8 cellular contexts compared by ENCODE assay signal in the genomic region with DNA sequence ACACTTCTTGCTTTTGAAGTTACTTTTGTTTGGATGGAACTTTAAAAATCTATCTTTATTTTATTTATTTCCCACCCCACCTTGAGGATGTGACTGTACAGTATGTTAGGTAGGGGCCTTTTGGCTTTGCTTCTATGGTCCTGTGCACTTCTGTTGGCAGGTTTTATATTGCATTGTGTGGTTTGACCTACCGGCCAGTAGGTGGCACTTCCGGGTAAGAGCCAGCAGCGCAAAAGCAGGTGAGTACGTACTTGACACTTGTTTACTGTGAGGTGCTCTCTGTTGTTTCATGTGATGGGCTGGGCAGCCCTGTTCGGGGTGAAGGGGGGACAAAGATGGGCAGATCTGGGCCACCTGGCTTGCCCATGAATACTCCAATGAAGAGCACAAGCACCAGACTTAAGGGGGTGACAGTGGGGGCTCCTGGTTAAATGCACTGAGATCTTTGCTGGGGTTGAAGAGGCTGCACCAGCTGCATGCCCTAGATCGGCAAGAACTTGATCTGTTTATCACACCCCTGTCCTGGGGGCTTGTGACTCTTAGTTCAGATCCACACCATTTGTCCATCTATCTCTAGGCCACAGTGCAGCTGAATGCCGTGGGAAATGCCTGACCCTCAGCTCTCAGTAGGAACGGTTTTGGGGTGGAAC.
A peak's percentile ranks its signal among the peaks of the same experiment; 100 is the strongest.
DNase-seq lines count a peak whose midpoint lies in the region; ATAC-seq and TF ChIP-seq lines count a peak whose summit lies in the region.

No MANE protein-coding gene starts in this region.

- intact Hi-C loops in Panc1 (cut with micrococcal nuclease; ENCODE audit: unreplicated experiment): no loop called here

- H3K36me3 ChIP-seq in Panc1 (ENCODE audit: control insufficient read depth, insufficient read depth, low read length): no peaks in the 10 kb centered on the region

- in situ Hi-C loops in Panc1 (cut with HindIII; ENCODE audit: low pct_unique_long_range_greater_than_20kb, low sequenced_read_pairs): no loop called here

- DNase-seq in AG20443 (ENCODE audit: low spot score) (peak; percentile 10), Panc1 (ENCODE audit: low read depth, low spot score) (peak; percentile 7), iPS-NIHi11 (ENCODE audit: low spot score) (peak; percentile 65), NCI-H345 (lab: John Stamatoyannopoulos, UW) (no peak)
- DNase-seq in activated naive CD4-positive, alpha-beta T cell treated with anti-CD3 and anti-CD28 coated beads, Interleukin-2, amount 50 U/mL, for 72 hours (ENCODE audit: low spot score in 2 of 2): no peak
- DNase-seq in activated CD8-positive, alpha-beta memory T cell treated with anti-CD3 and anti-CD28 coated beads, Interleukin-2, amount 50 U/mL, for 48 hours: no peak

- no peak overlapping the region for H3K27ac ChIP-seq in Panc1 (ENCODE audit: low read length)

- peaks cover 6 to 15% of the 10 kb centered on the region in 2 donors for H3K36me3 Mint-ChIP-seq in activated naive CD4-positive, alpha-beta T cell treated with anti-CD3 and anti-CD28 coated beads, Interleukin-2, amount 50 U/mL, for 72 hours

- H3K9me3 Mint-ChIP-seq in activated naive CD4-positive, alpha-beta T cell treated with anti-CD3 and anti-CD28 coated beads, Interleukin-2, amount 50 U/mL, for 72 hours: peaks cover 25 to 37% of the 10 kb centered on the region in 2 donors

- BruUV-seq in Panc1 (replicated peaks; lab: Mats Ljungman, UMichigan): no TSS peak

- ATAC-seq in GM19025 (IDR thresholded peaks at IDR 0.05; ENCODE audit: low read depth, unreplicated experiment) (peak; percentile 79), HG03135 (IDR thresholded peaks at IDR 0.05; ENCODE audit: unreplicated experiment) (peak; percentile 98), Panc1 (peak; percentile 62; the same call in 1 of the 2 replicates)
- no peak for ATAC-seq in activated naive CD4-positive, alpha-beta T cell treated with anti-CD3 and anti-CD28 coated beads, Interleukin-2, amount 50 U/mL, for 72 hours

- no peak overlapping the region for H3K4me3 ChIP-seq in Panc1 (ENCODE audit: low read depth in 2 of 2, low read length in 2 of 2)

- no peaks in the 10 kb centered on the region for H3K27me3 ChIP-seq in Panc1 (ENCODE audit: control insufficient read depth, insufficient read depth, low read length)

- H3K4me1 ChIP-seq in Panc1 (ENCODE audit: control insufficient read depth, insufficient read depth, low read length): no peaks in the 10 kb centered on the region

- CTCF ChIA-PET in Panc1 (lab: Charles Lee): no interaction called here

- TF ChIP-seq CTCF in Panc1 (IDR thresholded peaks at IDR 0.05): peak; percentile 63

- H3K9me3 ChIP-seq in Panc1 (ENCODE audit: control insufficient read depth, insufficient read depth, low read depth, low read length): 0 out of 2 replicates have a peak, but pooled peaks cover 6% of the 10 kb centered on the region

- POLR2A ChIA-PET in Panc1 (lab: Charles Lee): no interaction called here

- no peak overlapping the region for H3K27ac Mint-ChIP-seq in activated naive CD4-positive, alpha-beta T cell treated with anti-CD3 and anti-CD28 coated beads, Interleukin-2, amount 50 U/mL, for 72 hours

Comparison
In these comparisons a context has a peak if more than half of its experiments do, and no peak if none do; other contexts are left out.
1. DNase-seq: peak in AG20443 (single experiment), Panc1 (single experiment) and iPS-NIHi11 (single experiment); none in NCI-H345 (single experiment), activated naive CD4-positive, alpha-beta T cell treated with anti-CD3 and anti-CD28 coated beads, Interleukin-2, amount 50 U/mL, for 72 hours (0 of 2) and activated CD8-positive, alpha-beta memory T cell treated with anti-CD3 and anti-CD28 coated beads, Interleukin-2, amount 50 U/mL, for 48 hours (single experiment).
2. ATAC-seq: peak in GM19025 (single experiment), HG03135 (single experiment) and Panc1 (single experiment); none in activated naive CD4-positive, alpha-beta T cell treated with anti-CD3 and anti-CD28 coated beads, Interleukin-2, amount 50 U/mL, for 72 hours (0 of 2).